ENCODE assay signal across 31 cellular contexts in the genomic region with DNA sequence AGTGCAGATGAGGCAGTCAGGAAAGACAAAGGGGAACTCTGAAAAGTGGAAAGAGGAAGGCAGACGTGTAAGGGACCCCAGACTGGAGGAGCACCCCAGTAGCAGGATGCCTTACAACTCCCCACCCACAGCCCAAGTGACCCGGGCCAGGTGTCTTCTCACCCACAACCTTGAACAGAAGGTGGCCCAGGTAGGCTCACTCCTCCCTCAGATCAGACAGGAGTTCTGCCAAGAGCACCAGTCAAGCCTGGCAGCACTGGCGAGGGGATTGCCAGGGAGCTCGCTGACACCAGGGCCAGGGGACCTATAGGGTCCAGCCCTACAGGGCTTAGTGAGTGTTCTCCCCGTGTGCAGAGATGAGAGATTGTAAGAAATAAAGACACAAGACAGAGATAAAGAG.
"Had no signal": no experiment of that assay in that cellular context is flagged by ENCODE, and none has a peak within 500 bp of the region (broad histone marks: within the 10 kb centered on the region; RNA-seq: fewer than 3 reads in every experiment).

No MANE protein-coding gene starts in this region.

- H3K4me1 ChIP-seq: adrenal gland, gastroesophageal sphincter, psoas muscle, stomach, thyroid gland had no signal

- H3K36me3 Mint-ChIP-seq: brain; stimulated activated naive B cell treated with anti-CD40 and anti-IgM and Interleukin-4, amounts not matched to agents 10 μg/mL and 1 μg/mL and 100 μg/mL, for 72 hours had no signal

- H3K9me3 ChIP-seq: adrenal gland, psoas muscle, sigmoid colon, stomach, thyroid gland had no signal

- H3K4me3 ChIP-seq: adrenal gland, cardiac muscle cell, gastroesophageal sphincter, hepatocyte, ovary, psoas muscle, sigmoid colon, stomach, thyroid gland had no signal

- H3K36me3 ChIP-seq: adrenal gland, cardiac muscle cell, gastroesophageal sphincter, ovary, sigmoid colon, stomach, thyroid gland had no signal

- ATAC-seq: effector memory CD8-positive, alpha-beta T cell; gastroesophageal sphincter; left cardiac atrium; left ventricle myocardium superior; psoas muscle; stimulated activated naive B cell treated with anti-CD40 and anti-IgM and Interleukin-4, amounts not matched to agents 10 μg/mL and 1 μg/mL and 100 μg/mL, for 72 hours had no signal

- H3K4me3 Mint-ChIP-seq: activated CD4-positive, alpha-beta memory T cell treated with anti-CD3 and anti-CD28 coated beads for 36 hours; activated naive CD4-positive, alpha-beta T cell treated with anti-CD3 and anti-CD28 coated beads for 36 hours; activated naive CD8-positive, alpha-beta T cell treated with anti-CD3 and anti-CD28 coated beads for 36 hours; activated T-helper 1 cell treated with anti-CD3 and anti-CD28 coated beads, Interleukin-12 subunit alpha, Interleukin-12 subunit beta, Interleukin-2, Interleukin-4 antibody, amounts not matched to agents 30 ng/mL and 10 ng/mL and 1 ng/mL, durations not matched to agents 14 hours and 24 hours and 36 hours; brain; stimulated activated naive B cell treated with anti-CD40 and anti-IgM and Interleukin-4, amounts not matched to agents 10 μg/mL and 1 μg/mL and 100 μg/mL, for 72 hours had no signal

- DNase-seq: activated CD4-positive, alpha-beta memory T cell treated with anti-CD3 and anti-CD28 coated beads for 36 hours; activated CD4-positive, alpha-beta T cell treated with anti-CD3 and anti-CD28 coated beads for 48 hours; activated CD4-positive, CD25-positive, alpha-beta regulatory T cell; activated effector memory CD4-positive, alpha-beta T cell treated with anti-CD3 and anti-CD28 coated beads, Interleukin-2, amount 50 U/mL, for 16 hours; activated naive CD4-positive, alpha-beta T cell treated with anti-CD3 and anti-CD28 coated beads for 36 hours; activated naive CD8-positive, alpha-beta T cell treated with anti-CD3 and anti-CD28 coated beads for 36 hours; activated T-cell treated with anti-CD3 and anti-CD28 coated beads for 4 hours; cortex of kidney; effector memory CD8-positive, alpha-beta T cell; erythroblast; left cardiac atrium; left ventricle myocardium superior; ovary; psoas muscle; sigmoid colon; small intestine; stimulated activated CD4-positive, alpha-beta T cell treated with anti-CD3 and anti-CD28 coated beads, Interleukin-1b, Interleukin-23, amount 100 ng/mL, for 48 hours; stimulated activated CD4-positive, alpha-beta T cell treated with anti-CD3 and anti-CD28 coated beads, Interleukin-4, amount 100 ng/mL, for 4 hours; stimulated activated CD8-positive, alpha-beta memory T cell treated with anti-CD3 and anti-CD28 coated beads, Interleukin-4, amount 100 ng/mL, for 48 hours; stimulated activated naive B cell treated with anti-CD40 and anti-IgM and Interleukin-4, amounts not matched to agents 10 μg/mL and 1 μg/mL and 100 μg/mL, for 72 hours; stomach; T-helper 1 cell; thyroid gland had no signal

- H3K27ac ChIP-seq: adrenal gland, cardiac muscle cell, gastroesophageal sphincter, hepatocyte, ovary, psoas muscle, sigmoid colon, stomach, thyroid gland had no signal

- H3K4me1 Mint-ChIP-seq: brain, nephron had no signal

- FAIRE-seq: keratinocyte, small intestine had no signal

- H3K27me3 ChIP-seq: adrenal gland, cardiac muscle cell, hepatocyte, ovary, thyroid gland had no signal

- H3K9me3 Mint-ChIP-seq: activated CD4-positive, alpha-beta memory T cell treated with anti-CD3 and anti-CD28 coated beads for 36 hours; activated naive CD4-positive, alpha-beta T cell treated with anti-CD3 and anti-CD28 coated beads for 36 hours; activated T-helper 1 cell treated with anti-CD3 and anti-CD28 coated beads, Interleukin-12 subunit alpha, Interleukin-12 subunit beta, Interleukin-2, Interleukin-4 antibody, amounts not matched to agents 30 ng/mL and 10 ng/mL and 1 ng/mL, durations not matched to agents 14 hours and 24 hours and 36 hours had no signal

- H3K27ac Mint-ChIP-seq: activated CD4-positive, alpha-beta memory T cell treated with anti-CD3 and anti-CD28 coated beads for 36 hours; activated naive CD4-positive, alpha-beta T cell treated with anti-CD3 and anti-CD28 coated beads for 36 hours; activated naive CD8-positive, alpha-beta T cell treated with anti-CD3 and anti-CD28 coated beads for 36 hours; activated T-helper 1 cell treated with anti-CD3 and anti-CD28 coated beads, Interleukin-12 subunit alpha, Interleukin-12 subunit beta, Interleukin-2, Interleukin-4 antibody, amounts not matched to agents 30 ng/mL and 10 ng/mL and 1 ng/mL, durations not matched to agents 14 hours and 24 hours and 36 hours; brain; effector memory CD8-positive, alpha-beta T cell; nephron; stimulated activated naive B cell treated with anti-CD40 and anti-IgM and Interleukin-4, amounts not matched to agents 10 μg/mL and 1 μg/mL and 100 μg/mL, for 72 hours had no signal
